In the genomic region with DNA sequence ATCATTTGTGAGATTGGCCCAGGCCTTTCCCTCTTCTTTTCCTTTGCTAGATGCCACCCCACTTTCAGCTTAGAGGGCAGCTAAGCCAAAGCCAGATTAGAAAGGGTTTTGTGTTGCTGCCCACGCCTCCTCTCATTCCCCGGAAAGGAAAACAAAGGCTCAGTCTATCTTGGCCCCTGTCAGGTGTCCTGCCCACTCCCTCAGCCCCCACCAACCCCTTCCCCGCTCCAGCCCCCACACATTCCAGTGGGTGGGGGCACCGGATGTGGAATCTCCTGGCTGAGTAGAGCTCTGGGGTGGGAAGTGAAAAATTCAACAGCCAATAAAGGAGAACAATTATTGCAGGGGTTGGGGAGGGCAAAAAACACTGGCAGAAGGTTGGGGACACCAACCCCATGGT, we compare ENCODE assay signal across 7 cellular contexts. TPM values are rescaled to one million over a fixed set of nuclear protein-coding genes. Genes with fewer than 3 reads are reported as not detected.
DNase-seq lines count a peak whose midpoint lies in the region; ATAC-seq and TF ChIP-seq lines count a peak whose summit lies in the region.
"Had no signal": no experiment of that assay in that cellular context is flagged by ENCODE, and none has a peak within 500 bp of the region (broad histone marks: within the 10 kb centered on the region; RNA-seq: fewer than 3 reads in every experiment).

No MANE protein-coding gene starts in this region.

- H3K27ac ChIP-seq in heart left ventricle = peak overlapping the region; percentile 29 to 99 (median 93)
- H3K27ac ChIP-seq in right cardiac atrium (ENCODE audit: low read length) = peak overlapping the region; percentile 87
- peak overlapping the region; percentile 92 for H3K27ac ChIP-seq in upper lobe of right lung

- intact Hi-C loops in heart left ventricle (cut with DNase I) = no loop called here
- intact Hi-C loops in cardiac septum (cut with DNase I) = no loop called here
- intact Hi-C loops in right cardiac atrium (cut with DNase I) = loop anchor here in 1 of 4 donors (5.0 kb wide), 1 partner anchor 36 kb away; a partner anchor contains a TSS
- intact Hi-C loops in upper lobe of right lung (cut with DNase I) = no loop called here

- H3K4me3 ChIP-seq in heart left ventricle (peak overlapping the region in 2 of 12 donors; percentile 17 to 83), right cardiac atrium (ENCODE audit: low read length) (no peak overlapping the region), upper lobe of right lung (no peak overlapping the region)

- TF ChIP-seq CTCF in heart left ventricle (IDR thresholded peaks at IDR 0.05) = no peak
- TF ChIP-seq CTCF in upper lobe of right lung (IDR thresholded peaks at IDR 0.05) = no peak

- no peak for TF ChIP-seq POLR2A in heart left ventricle (IDR thresholded peaks at IDR 0.05)

- H3K27me3 ChIP-seq in heart left ventricle (no peaks in the 10 kb centered on the region), right cardiac atrium (ENCODE audit: control insufficient read depth, insufficient read depth) (no peaks in the 10 kb centered on the region), upper lobe of right lung (no peaks in the 10 kb centered on the region)

- no peak for ATAC-seq in heart left ventricle
- ATAC-seq in right cardiac atrium = no peak
- no peak for ATAC-seq in upper lobe of right lung

- 9 to 36% (median 21%) methylated on average over 4 of the region's 4 CpGs for WGBS in heart left ventricle, 4 donors
- 24% methylated on average over 4 of the region's 4 CpGs for WGBS in right cardiac atrium

- H3K4me1 ChIP-seq in heart left ventricle = peaks cover 3 to 88% (median 71%) of the 10 kb centered on the region in 12 donors
- H3K4me1 ChIP-seq in right cardiac atrium (ENCODE audit: control insufficient read depth, insufficient read depth, low read length) = peaks cover 29% of the 10 kb centered on the region
- peaks cover 51% of the 10 kb centered on the region for H3K4me1 ChIP-seq in upper lobe of right lung

- H3K36me3 ChIP-seq in heart left ventricle = peaks cover 0 to 19% (median 0%) of the 10 kb centered on the region in 9 donors
- peaks cover 12% of the 10 kb centered on the region for H3K36me3 ChIP-seq in upper lobe of right lung

- H3K9me3 ChIP-seq in heart left ventricle = no peaks in the 10 kb centered on the region
- no peaks in the 10 kb centered on the region for H3K9me3 ChIP-seq in right cardiac atrium (ENCODE audit: control insufficient read depth, low read length)
- no peaks in the 10 kb centered on the region for H3K9me3 ChIP-seq in upper lobe of right lung

- peak in 2 of 5 donors; percentile 21 to 26 for DNase-seq in heart left ventricle
- DNase-seq in cardiac septum (ENCODE audit: low spot score) = no peak
- peak in 2 of 3 donors; percentile 14 to 53 for DNase-seq in right cardiac atrium
- no peak for DNase-seq in upper lobe of right lung
- no peak for DNase-seq in HT-29 (ENCODE audit: low spot score)
- no peak for DNase-seq in activated effector memory CD4-positive, alpha-beta T cell treated with Interleukin-2 at 50 U/mL for 16 hours
- DNase-seq: activated T-cell treated with anti-CD3 and anti-CD28 coated beads, Interleukin-2, amount 50 U/mL, for 4 hours had no signal

RNA-seq across cellular contexts. Expression of a gene that starts 2.2 kb away (rescaled TPM):
- total RNA-seq in heart left ventricle (10 to 100 TPM in 8 of 9 donors, 1 to 10 TPM in 1; 5.9 to 20.5 (median 16.2) TPM), cardiac septum (26.3 TPM), right cardiac atrium (10 to 100 TPM; 15.9 to 27.7 (median 23.3) TPM), upper lobe of right lung (6.0 TPM)
- polyA plus RNA-seq in heart left ventricle (10 to 100 TPM; 25.8 to 42.4 TPM), right cardiac atrium (24.1 TPM)
- total RNA-seq in HT-29 (2014; rRNA removed; shearing (Covaris generic)) = 5.3 and 5.7 TPM in 2 replicates

RNA-seq across cellular contexts. Expression of a gene that starts 2.2 kb away (rescaled TPM):
- total RNA-seq in heart left ventricle = 100 to 1,000 TPM in 5 of 9 donors, 10 to 100 TPM in 4; 71.3 to 173 (median 131) TPM
- 100 to 1,000 TPM; 187 to 314 TPM for polyA plus RNA-seq in heart left ventricle
- 97.7 TPM for total RNA-seq in cardiac septum
- 100 to 1,000 TPM; 134 to 149 (median 139) TPM for total RNA-seq in right cardiac atrium
- polyA plus RNA-seq in right cardiac atrium = 205 TPM
- 129 TPM for total RNA-seq in upper lobe of right lung
- total RNA-seq in HT-29 (2014; rRNA removed; shearing (Covaris generic)) = 165 and 169 TPM in 2 replicates

RNA-seq across cellular contexts. Expression of a gene that starts 10.3 kb away (rescaled TPM):
- total RNA-seq in heart left ventricle (1,000 to 10,000 TPM in 1 of 9 donors, 100 to 1,000 TPM in 8; 199 to 1,007 (median 620) TPM), cardiac septum (806 TPM), right cardiac atrium (100 to 1,000 TPM; 465 to 674 (median 604) TPM), upper lobe of right lung (14.7 TPM)
- polyA plus RNA-seq in heart left ventricle (100 to 1,000 TPM; 173 to 573 TPM), right cardiac atrium (288 TPM)
- total RNA-seq in HT-29 (2014; rRNA removed; shearing (Covaris generic)) = 4.6 and 4.7 TPM in 2 replicates

RNA-seq across cellular contexts. Expression of a gene that starts 10.8 kb away (rescaled TPM):
- total RNA-seq in heart left ventricle (1,000 to 10,000 TPM in 3 of 9 donors, 100 to 1,000 TPM in 6; 475 to 1,670 (median 767) TPM), cardiac septum (914 TPM), right cardiac atrium (1,000 to 10,000 TPM; 1,076 to 1,430 (median 1,264) TPM), upper lobe of right lung (1,158 TPM)
- polyA plus RNA-seq in heart left ventricle (1,000 to 10,000 TPM; 1,034 to 2,790 TPM), right cardiac atrium (1,376 TPM)
- 867 and 895 TPM in 2 replicates for total RNA-seq in HT-29 (2014; rRNA removed; shearing (Covaris generic))

RNA-seq across cellular contexts. Expression of a gene that starts 24.9 kb away (rescaled TPM):
- total RNA-seq in heart left ventricle (10 to 100 TPM in 7 of 9 donors, 1 to 10 TPM in 2; 7.8 to 18.2 (median 12.4) TPM), cardiac septum (18.0 TPM), right cardiac atrium (10 to 100 TPM; 16.2 to 17.5 (median 16.7) TPM), upper lobe of right lung (5.8 TPM)
- polyA plus RNA-seq in heart left ventricle (10 to 100 TPM in 1 of 2 donors, 1 to 10 TPM in 1; 6.9 to 15.7 TPM), right cardiac atrium (11.5 TPM)
- total RNA-seq in HT-29 (2014; rRNA removed; shearing (Covaris generic)) = 2.0 and 3.8 TPM in 2 replicates

Comparison
In these comparisons a context has a peak if more than half of its experiments do, and no peak if none do; other contexts are left out.
1. DNase-seq: peak in right cardiac atrium (2 of 3); none in cardiac septum (single experiment), upper lobe of right lung (single experiment), HT-29 (single experiment) and activated effector memory CD4-positive, alpha-beta T cell treated with Interleukin-2 at 50 U/mL for 16 hours (single experiment).
2. RNA of a gene that starts 10.3 kb away (total RNA-seq): 806 TPM in cardiac septum (single experiment), 199 to 1,007 TPM in heart left ventricle and 465 to 674 TPM in right cardiac atrium; 14.7 TPM in upper lobe of right lung (single experiment) and 4.6 to 4.7 TPM in HT-29; every median in the first group is over 10 times any median in the second.
3. Peak in every context shown above with its lines, with median percentiles within 50 percentile points of each other: H3K27ac ChIP-seq.